In the genomic region with DNA sequence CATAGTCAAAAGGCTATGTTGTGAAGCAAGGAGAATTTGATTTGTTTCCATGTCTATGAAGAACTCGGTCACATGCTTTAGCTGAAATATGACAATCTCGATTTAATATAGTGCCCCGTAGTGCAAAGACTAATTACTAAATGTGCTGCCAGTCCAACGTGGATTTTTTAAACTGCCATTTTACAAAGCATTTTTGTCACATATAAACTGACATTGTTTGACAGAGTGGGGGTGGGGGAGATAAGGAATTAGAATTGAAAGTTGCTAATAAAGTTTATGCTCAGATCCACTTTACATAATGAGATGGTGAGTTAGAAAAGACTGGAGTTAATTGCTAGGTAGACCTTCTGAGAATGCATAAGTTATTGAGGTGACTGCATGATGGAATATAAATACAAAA, we compare ENCODE assay signal across 17 cellular contexts.
DNase-seq lines count a peak whose midpoint lies in the region; TF ChIP-seq lines count a peak whose summit lies in the region.
"Had no signal": no experiment of that assay in that cellular context is flagged by ENCODE, and none has a peak within 500 bp of the region (broad histone marks: within the 10 kb centered on the region; RNA-seq: fewer than 3 reads in every experiment).

No MANE protein-coding gene starts in this region.

- no peaks in the 10 kb centered on the region for H3K27me3 ChIP-seq in esophagus muscularis mucosa
- H3K27me3 ChIP-seq in smooth muscle cell (ENCODE audit: low read depth): no peaks in the 10 kb centered on the region
- H3K27me3 ChIP-seq: BLaER1 treated with 17β-estradiol and CSF1 and Interleukin-3, amounts not matched to agents 10 nM and 100 nM had no signal

- intact Hi-C loops in esophagus muscularis mucosa (cut with DNase I): no loop called here

- TF ChIP-seq CTCF in esophagus muscularis mucosa (IDR thresholded peaks at IDR 0.05) (no peak), smooth muscle cell (IDR thresholded peaks at IDR 0.05; ENCODE audit: borderline replicate concordance, insufficient read depth, poor library complexity, severe bottlenecking) (no peak)

- H4K20me1 ChIP-seq in smooth muscle cell (ENCODE audit: low read depth): no peaks in the 10 kb centered on the region
- H4K20me1 ChIP-seq: BLaER1 treated with 17β-estradiol and CSF1 and Interleukin-3, amounts not matched to agents 10 nM and 100 nM had no signal

- no peak for TF ChIP-seq EP300 in esophagus muscularis mucosa (IDR thresholded peaks at IDR 0.05)

- no peak overlapping the region for H3K9ac ChIP-seq in smooth muscle cell (ENCODE audit: low read depth)
- H3K9ac ChIP-seq: BLaER1 treated with 17β-estradiol and CSF1 and Interleukin-3, amounts not matched to agents 10 nM and 100 nM had no signal

- H3K9me3 ChIP-seq in esophagus muscularis mucosa: no peaks in the 10 kb centered on the region
- H3K9me3 ChIP-seq in smooth muscle cell (replicated peaks; ENCODE audit: low read depth): no peaks in the 10 kb centered on the region
- H3K9me3 ChIP-seq: A549; BLaER1 treated with 17β-estradiol and CSF1 and Interleukin-3, amounts not matched to agents 10 nM and 100 nM; Caco-2 had no signal

- no peaks in the 10 kb centered on the region for H3K79me2 ChIP-seq in smooth muscle cell (ENCODE audit: low read depth)

- H3K4me3 ChIP-seq in esophagus muscularis mucosa (no peak overlapping the region), smooth muscle cell (no peak overlapping the region)
- H3K4me3 ChIP-seq: A549; BLaER1 treated with 17β-estradiol and CSF1 and Interleukin-3, amounts not matched to agents 10 nM and 100 nM had no signal

- H3K4me1 ChIP-seq in esophagus muscularis mucosa (no peaks in the 10 kb centered on the region), smooth muscle cell (ENCODE audit: low read depth) (no peaks in the 10 kb centered on the region)
- H3K4me1 ChIP-seq: A549, Caco-2 had no signal

- H3K36me3 ChIP-seq in esophagus muscularis mucosa (no peaks in the 10 kb centered on the region), smooth muscle cell (ENCODE audit: low read depth) (no peaks in the 10 kb centered on the region)
- H3K36me3 ChIP-seq: BLaER1 treated with 17β-estradiol and CSF1 and Interleukin-3, amounts not matched to agents 10 nM and 100 nM had no signal

- peak; percentile 7 for DNase-seq in NCI-H748 treated with DMSO at 0.1 percent for 48 hours (lab: John Stamatoyannopoulos, UW)
- DNase-seq in NCI-H748 (lab: John Stamatoyannopoulos, UW; ENCODE audit: unreplicated experiment): no peak
- DNase-seq in esophagus muscularis mucosa (ENCODE audit: extremely low spot score): peak; percentile 7
- DNase-seq in smooth muscle cell (lab: John Stamatoyannopoulos, UW; ENCODE audit: unreplicated experiment): no peak
- DNase-seq in NOMO-1 treated with DMSO at 0.1 percent for 48 hours (lab: John Stamatoyannopoulos, UW; ENCODE audit: unreplicated experiment): no peak
- no peak for DNase-seq in islet precursor cell
- DNase-seq: AML-193; Caco-2; Calu3; CD4-positive, alpha-beta T cell; CD8-positive, alpha-beta T cell; DMS79 treated with DMSO at 0.1 percent for 48 hours; GF-D8 had no signal

- no peak for TF ChIP-seq POLR2A in esophagus muscularis mucosa (IDR thresholded peaks at IDR 0.05; ENCODE audit: low read depth)

- H2AFZ ChIP-seq in smooth muscle cell (ENCODE audit: low read depth): no peak overlapping the region

- H3F3A ChIP-seq in smooth muscle cell (ENCODE audit: low read depth): no peaks in the 10 kb centered on the region

- 75% methylated on average over 4 of the region's 4 CpGs for WGBS in esophagus muscularis mucosa
- WGBS in smooth muscle cell (ENCODE audit: low lambda C conversion rate): 94% methylated on average over 4 of the region's 4 CpGs

- H3K4me2 ChIP-seq in smooth muscle cell: peak overlapping the region; percentile 11
- H3K4me2 ChIP-seq: A549; BLaER1 treated with 17β-estradiol and CSF1 and Interleukin-3, amounts not matched to agents 10 nM and 100 nM had no signal

- H3K27ac ChIP-seq in esophagus muscularis mucosa (replicated peaks in 1 of 4): no peak overlapping the region
- H3K27ac ChIP-seq in smooth muscle cell (ENCODE audit: low read depth): peak overlapping the region; percentile 68
- H3K27ac ChIP-seq: 22Rv1; A549; BLaER1 treated with 17β-estradiol and CSF1 and Interleukin-3, amounts not matched to agents 10 nM and 100 nM; C4-2B had no signal

Comparison
In these comparisons a context has a peak if more than half of its experiments do, and no peak if none do; other contexts are left out.
1. DNase-seq: peak in NCI-H748 treated with DMSO at 0.1 percent for 48 hours (single experiment) and esophagus muscularis mucosa (single experiment); none in NCI-H748 (single experiment), smooth muscle cell (single experiment), NOMO-1 treated with DMSO at 0.1 percent for 48 hours (single experiment) and islet precursor cell (single experiment).